Comparison of ENCODE assay signal across 20 cellular contexts in genomic region chr15:77018796-77019475, GRCh38. TPM values are rescaled to one million over a fixed set of nuclear protein-coding genes. Genes with fewer than 3 reads are reported as not detected.
DNase-seq lines count a peak whose midpoint lies in the region; ATAC-seq, FAIRE-seq and TF ChIP-seq lines count a peak whose summit lies in the region.
"Had no signal": no experiment of that assay in that cellular context is flagged by ENCODE, and none has a peak within 500 bp of the region (broad histone marks: within the 10 kb centered on the region; RNA-seq: fewer than 3 reads in every experiment).

No MANE protein-coding gene starts in this region.

- no peak for ATAC-seq in natural killer cell
- ATAC-seq: heart left ventricle, K562, PC-3 had no signal

- H3K9me3 Mint-ChIP-seq in T-helper 2 cell treated with Interferon-gamma antibody and Interleukin-4, amounts not matched to agents 5 μg/mL and 100 μg/mL, for 36 hours: no peaks in the 10 kb centered on the region
- no peaks in the 10 kb centered on the region for H3K9me3 Mint-ChIP-seq in activated naive CD8-positive, alpha-beta T cell (ENCODE audit: low read depth)
- no peaks in the 10 kb centered on the region for H3K9me3 Mint-ChIP-seq in natural killer cell
- H3K9me3 Mint-ChIP-seq: mesothelial cell of epicardium had no signal

- no peak for FAIRE-seq in kidney (lab: Jason Lieb, UNC)
- FAIRE-seq: islet of Langerhans, K562, TTC549 had no signal

- H3K4me3 Mint-ChIP-seq in T-helper 2 cell treated with Interferon-gamma antibody and Interleukin-4, amounts not matched to agents 5 μg/mL and 100 μg/mL, for 36 hours: peak overlapping the region; percentile 29
- peak overlapping the region; percentile 73 for H3K4me3 Mint-ChIP-seq in activated naive CD8-positive, alpha-beta T cell
- H3K4me3 Mint-ChIP-seq in natural killer cell: peak overlapping the region; percentile 9
- H3K4me3 Mint-ChIP-seq: mesothelial cell of epicardium had no signal

- no peaks in the 10 kb centered on the region for H3K9me3 ChIP-seq in kidney (ENCODE audit: control insufficient read depth in 1 of 2, low read length in 2 of 2)
- H3K9me3 ChIP-seq: heart left ventricle, SJSA1, tibial nerve had no signal

- TF ChIP-seq CTCF in natural killer cell (IDR thresholded peaks at IDR 0.05) (no peak), kidney (IDR thresholded peaks at IDR 0.05; ENCODE audit: borderline replicate concordance, extremely low read depth, insufficient read depth) (no peak)

- no peak for DNase-seq in T-helper 2 cell treated with Interferon-gamma antibody and Interleukin-4, amounts not matched to agents 5 μg/mL and 100 μg/mL, for 36 hours (ENCODE audit: low spot score)
- DNase-seq in T-helper 2 cell (no peak), H7 (peak; percentile 40), natural killer cell (no peak), kidney (no peak), NCI-H226 (no peak)
- no peak for DNase-seq in stimulated activated CD4-positive, alpha-beta T cell treated with anti-CD3 and anti-CD28 coated beads, Interleukin-4, amount 100 ng/mL, for 1 hour
- DNase-seq: NCI-H1048; NCI-H2107; NCI-H69; PC-3; stimulated activated CD4-positive, alpha-beta T cell treated with anti-CD3 and anti-CD28 coated beads, Interleukin-2, amount 100 ng/mL, for 48 hours had no signal

- no peak overlapping the region for H3K4me3 ChIP-seq in H7 (ENCODE audit: insufficient read depth, low read depth, low read length)
- H3K4me3 ChIP-seq in kidney (ENCODE audit: low read length in 2 of 2): no peak overlapping the region
- H3K4me3 ChIP-seq: heart left ventricle, K562, SJSA1, tibial nerve had no signal

- peaks cover 61% of the 10 kb centered on the region for H3K4me1 Mint-ChIP-seq in T-helper 2 cell treated with Interferon-gamma antibody and Interleukin-4, amounts not matched to agents 5 μg/mL and 100 μg/mL, for 36 hours (ENCODE audit: low read depth)
- H3K4me1 Mint-ChIP-seq in activated naive CD8-positive, alpha-beta T cell (ENCODE audit: low read depth): peaks cover 87% of the 10 kb centered on the region
- peaks cover 83 to 98% of the 10 kb centered on the region in 2 donors for H3K4me1 Mint-ChIP-seq in natural killer cell

- H3K36me3 ChIP-seq in H7 (replicated peaks; ENCODE audit: control insufficient read depth, insufficient read depth, low read length): no peaks in the 10 kb centered on the region
- no peaks in the 10 kb centered on the region for H3K36me3 ChIP-seq in kidney (ENCODE audit: control insufficient read depth in 1 of 2, insufficient read depth in 2 of 2, low read length in 2 of 2)
- H3K36me3 ChIP-seq: SJSA1, tibial nerve had no signal

- no peaks in the 10 kb centered on the region for H3K27me3 Mint-ChIP-seq in T-helper 2 cell treated with Interferon-gamma antibody and Interleukin-4, amounts not matched to agents 5 μg/mL and 100 μg/mL, for 36 hours (ENCODE audit: low read depth)
- H3K27me3 Mint-ChIP-seq in activated naive CD8-positive, alpha-beta T cell: no peaks in the 10 kb centered on the region
- H3K27me3 Mint-ChIP-seq in natural killer cell (ENCODE audit: low read depth in 2 of 2): no peaks in the 10 kb centered on the region

- no peaks in the 10 kb centered on the region for H3K4me1 ChIP-seq in kidney (ENCODE audit: control insufficient read depth in 1 of 2, insufficient read depth in 1 of 2, low read depth in 1 of 2, low read length in 2 of 2)

- H3K36me3 Mint-ChIP-seq in T-helper 2 cell treated with Interferon-gamma antibody and Interleukin-4, amounts not matched to agents 5 μg/mL and 100 μg/mL, for 36 hours (ENCODE audit: low read depth): peaks cover 47% of the 10 kb centered on the region
- H3K36me3 Mint-ChIP-seq in activated naive CD8-positive, alpha-beta T cell: peaks cover 2% of the 10 kb centered on the region
- no peaks in the 10 kb centered on the region for H3K36me3 Mint-ChIP-seq in natural killer cell
- H3K36me3 Mint-ChIP-seq: mesothelial cell of epicardium had no signal

- H3K27me3 ChIP-seq in H7 (ENCODE audit: control insufficient read depth, insufficient read depth, low read length): no peaks in the 10 kb centered on the region
- H3K27me3 ChIP-seq: heart left ventricle, SJSA1, tibial nerve had no signal

- no peak overlapping the region for H3K9ac ChIP-seq in kidney (ENCODE audit: low read length in 2 of 2)

- no peak overlapping the region for H3K27ac ChIP-seq in kidney (ENCODE audit: low read depth in 2 of 2, low read length in 2 of 2)
- H3K27ac ChIP-seq: SJSA1, tibial nerve had no signal

- intact Hi-C loops in natural killer cell (cut with micrococcal nuclease) (no loop called here), kidney (cut with DNase I) (no loop called here)

- peak overlapping the region; percentile 73 for H3K27ac Mint-ChIP-seq in T-helper 2 cell treated with Interferon-gamma antibody and Interleukin-4, amounts not matched to agents 5 μg/mL and 100 μg/mL, for 36 hours
- peak overlapping the region; percentile 92 for H3K27ac Mint-ChIP-seq in activated naive CD8-positive, alpha-beta T cell
- peak overlapping the region; percentile 96 to 99 for H3K27ac Mint-ChIP-seq in natural killer cell
- H3K27ac Mint-ChIP-seq: mesothelial cell of epicardium had no signal

RNA-seq across cellular contexts. Expression of gene PSTPIP1, which starts 24.0 kb away (rescaled TPM):
- 0.21 and 1.3 TPM in 2 replicates for total RNA-seq in H7 (2014; rRNA removed; shearing (Covaris generic))
- total RNA-seq in natural killer cell (100 to 1,000 TPM; 218 to 316 (median 228) TPM), kidney (22.1 TPM)
- 2.2 TPM for polyA plus RNA-seq in kidney (ENCODE audit: insufficient read depth, low read depth, low replicate concordance)
- total RNA-seq: K562, mesothelial cell of epicardium, PC-3, SJSA1 had no signal
- polyA plus RNA-seq: K562 had no signal

RNA-seq across cellular contexts. Expression of gene TSPAN3, which starts 52.0 kb away (rescaled TPM):
- total RNA-seq in H7 (2014; rRNA removed; shearing (Covaris generic)): 153 and 157 TPM in 2 replicates
- total RNA-seq in natural killer cell (10 to 100 TPM; 18.7 to 37.4 (median 29.9) TPM), kidney (245 TPM)
- polyA plus RNA-seq in kidney (ENCODE audit: insufficient read depth, low read depth, low replicate concordance): 273 TPM

Comparison
In these comparisons a context has a peak if more than half of its experiments do, and no peak if none do; other contexts are left out.
1. H3K4me3 Mint-ChIP-seq: peak in every context shown above with its lines; median percentile 73 in activated naive CD8-positive, alpha-beta T cell; 29 in T-helper 2 cell treated with Interferon-gamma antibody and Interleukin-4, amounts not matched to agents 5 μg/mL and 100 μg/mL, for 36 hours; 9 in natural killer cell.